In genomic region chr1:145927073-145927886, GRCh38 we compare ENCODE assay signal across 1 cellular context.
TF ChIP-seq lines count a peak whose summit lies in the region.

Gene RBM8A (minus strand): TSS chr1:145927484. CDS start chr1:145927426, 58 bp downstream.

TF ChIP-seq in HepG2, 621 proteins besides CTCF, POLR2A, EP300 and RAD21 (continued from another document and continues in another):
- TF ChIP-seq, protein P1, sequence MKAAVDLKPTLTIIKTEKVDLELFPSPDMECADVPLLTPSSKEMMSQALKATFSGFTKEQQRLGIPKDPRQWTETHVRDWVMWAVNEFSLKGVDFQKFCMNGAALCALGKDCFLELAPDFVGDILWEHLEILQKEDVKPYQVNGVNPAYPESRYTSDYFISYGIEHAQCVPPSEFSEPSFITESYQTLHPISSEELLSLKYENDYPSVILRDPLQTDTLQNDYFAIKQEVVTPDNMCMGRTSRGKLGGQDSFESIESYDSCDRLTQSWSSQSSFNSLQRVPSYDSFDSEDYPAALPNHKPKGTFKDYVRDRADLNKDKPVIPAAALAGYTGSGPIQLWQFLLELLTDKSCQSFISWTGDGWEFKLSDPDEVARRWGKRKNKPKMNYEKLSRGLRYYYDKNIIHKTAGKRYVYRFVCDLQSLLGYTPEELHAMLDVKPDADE (CRISPR knock-in tag; IDR thresholded peaks at IDR 0.05), result no peak
- TF ChIP-seq ZNF839 (CRISPR knock-in tag; IDR thresholded peaks at IDR 0.05; ENCODE audit: borderline replicate concordance), result no peak
- TF ChIP-seq ZNF496 (CRISPR knock-in tag; IDR thresholded peaks at IDR 0.05; ENCODE audit: insufficient replicate concordance), result no peak
- no peak for TF ChIP-seq TRIM22 (IDR thresholded peaks at IDR 0.05)
- TF ChIP-seq ZNF343 (CRISPR knock-in tag; IDR thresholded peaks at IDR 0.05), result no peak
- TF ChIP-seq, protein P2, sequence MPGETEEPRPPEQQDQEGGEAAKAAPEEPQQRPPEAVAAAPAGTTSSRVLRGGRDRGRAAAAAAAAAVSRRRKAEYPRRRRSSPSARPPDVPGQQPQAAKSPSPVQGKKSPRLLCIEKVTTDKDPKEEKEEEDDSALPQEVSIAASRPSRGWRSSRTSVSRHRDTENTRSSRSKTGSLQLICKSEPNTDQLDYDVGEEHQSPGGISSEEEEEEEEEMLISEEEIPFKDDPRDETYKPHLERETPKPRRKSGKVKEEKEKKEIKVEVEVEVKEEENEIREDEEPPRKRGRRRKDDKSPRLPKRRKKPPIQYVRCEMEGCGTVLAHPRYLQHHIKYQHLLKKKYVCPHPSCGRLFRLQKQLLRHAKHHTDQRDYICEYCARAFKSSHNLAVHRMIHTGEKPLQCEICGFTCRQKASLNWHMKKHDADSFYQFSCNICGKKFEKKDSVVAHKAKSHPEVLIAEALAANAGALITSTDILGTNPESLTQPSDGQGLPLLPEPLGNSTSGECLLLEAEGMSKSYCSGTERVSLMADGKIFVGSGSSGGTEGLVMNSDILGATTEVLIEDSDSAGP (CRISPR knock-in tag; IDR thresholded peaks at IDR 0.05; ENCODE audit: borderline replicate concordance), result peak; percentile 90
- TF ChIP-seq EZH2 (conservative IDR thresholded peaks at IDR 0.05; ENCODE audit: low read depth, low read length), result no peak
- TF ChIP-seq CCDC6 (CRISPR knock-in tag; IDR thresholded peaks at IDR 0.05), result peak; percentile 52; the same call in 1 of the 2 replicates
- TF ChIP-seq FOXC1 (CRISPR knock-in tag; IDR thresholded peaks at IDR 0.05; ENCODE audit: borderline replicate concordance), result no peak
- TF ChIP-seq PAWR (CRISPR knock-in tag; IDR thresholded peaks at IDR 0.05; ENCODE audit: borderline replicate concordance), result no peak
- TF ChIP-seq SRSF4 (IDR thresholded peaks at IDR 0.05; ENCODE audit: low read depth, low read length, poor library complexity, severe bottlenecking), result no peak
- TF ChIP-seq TBX3 (IDR thresholded peaks at IDR 0.05; ENCODE audit: borderline replicate concordance), result peak; percentile 42; the same call in 1 of the 2 replicates
- TF ChIP-seq, protein P3, sequence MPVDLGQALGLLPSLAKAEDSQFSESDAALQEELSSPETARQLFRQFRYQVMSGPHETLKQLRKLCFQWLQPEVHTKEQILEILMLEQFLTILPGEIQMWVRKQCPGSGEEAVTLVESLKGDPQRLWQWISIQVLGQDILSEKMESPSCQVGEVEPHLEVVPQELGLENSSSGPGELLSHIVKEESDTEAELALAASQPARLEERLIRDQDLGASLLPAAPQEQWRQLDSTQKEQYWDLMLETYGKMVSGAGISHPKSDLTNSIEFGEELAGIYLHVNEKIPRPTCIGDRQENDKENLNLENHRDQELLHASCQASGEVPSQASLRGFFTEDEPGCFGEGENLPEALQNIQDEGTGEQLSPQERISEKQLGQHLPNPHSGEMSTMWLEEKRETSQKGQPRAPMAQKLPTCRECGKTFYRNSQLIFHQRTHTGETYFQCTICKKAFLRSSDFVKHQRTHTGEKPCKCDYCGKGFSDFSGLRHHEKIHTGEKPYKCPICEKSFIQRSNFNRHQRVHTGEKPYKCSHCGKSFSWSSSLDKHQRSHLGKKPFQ (CRISPR knock-in tag; IDR thresholded peaks at IDR 0.05; ENCODE audit: insufficient replicate concordance), result peak; percentile 56
- no peak for TF ChIP-seq ISL2 (CRISPR knock-in tag; IDR thresholded peaks at IDR 0.05)
- peak; percentile 58; the same call in 1 of the 2 replicates for TF ChIP-seq RNF2 (conservative IDR thresholded peaks at IDR 0.05; ENCODE audit: low read depth)
- TF ChIP-seq, protein P4, sequence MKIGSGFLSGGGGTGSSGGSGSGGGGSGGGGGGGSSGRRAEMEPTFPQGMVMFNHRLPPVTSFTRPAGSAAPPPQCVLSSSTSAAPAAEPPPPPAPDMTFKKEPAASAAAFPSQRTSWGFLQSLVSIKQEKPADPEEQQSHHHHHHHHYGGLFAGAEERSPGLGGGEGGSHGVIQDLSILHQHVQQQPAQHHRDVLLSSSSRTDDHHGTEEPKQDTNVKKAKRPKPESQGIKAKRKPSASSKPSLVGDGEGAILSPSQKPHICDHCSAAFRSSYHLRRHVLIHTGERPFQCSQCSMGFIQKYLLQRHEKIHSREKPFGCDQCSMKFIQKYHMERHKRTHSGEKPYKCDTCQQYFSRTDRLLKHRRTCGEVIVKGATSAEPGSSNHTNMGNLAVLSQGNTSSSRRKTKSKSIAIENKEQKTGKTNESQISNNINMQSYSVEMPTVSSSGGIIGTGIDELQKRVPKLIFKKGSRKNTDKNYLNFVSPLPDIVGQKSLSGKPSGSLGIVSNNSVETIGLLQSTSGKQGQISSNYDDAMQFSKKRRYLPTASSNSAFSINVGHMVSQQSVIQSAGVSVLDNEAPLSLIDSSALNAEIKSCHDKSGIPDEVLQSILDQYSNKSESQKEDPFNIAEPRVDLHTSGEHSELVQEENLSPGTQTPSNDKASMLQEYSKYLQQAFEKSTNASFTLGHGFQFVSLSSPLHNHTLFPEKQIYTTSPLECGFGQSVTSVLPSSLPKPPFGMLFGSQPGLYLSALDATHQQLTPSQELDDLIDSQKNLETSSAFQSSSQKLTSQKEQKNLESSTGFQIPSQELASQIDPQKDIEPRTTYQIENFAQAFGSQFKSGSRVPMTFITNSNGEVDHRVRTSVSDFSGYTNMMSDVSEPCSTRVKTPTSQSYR (CRISPR knock-in tag; IDR thresholded peaks at IDR 0.05; ENCODE audit: borderline replicate concordance), result no peak
- TF ChIP-seq, protein P5, sequence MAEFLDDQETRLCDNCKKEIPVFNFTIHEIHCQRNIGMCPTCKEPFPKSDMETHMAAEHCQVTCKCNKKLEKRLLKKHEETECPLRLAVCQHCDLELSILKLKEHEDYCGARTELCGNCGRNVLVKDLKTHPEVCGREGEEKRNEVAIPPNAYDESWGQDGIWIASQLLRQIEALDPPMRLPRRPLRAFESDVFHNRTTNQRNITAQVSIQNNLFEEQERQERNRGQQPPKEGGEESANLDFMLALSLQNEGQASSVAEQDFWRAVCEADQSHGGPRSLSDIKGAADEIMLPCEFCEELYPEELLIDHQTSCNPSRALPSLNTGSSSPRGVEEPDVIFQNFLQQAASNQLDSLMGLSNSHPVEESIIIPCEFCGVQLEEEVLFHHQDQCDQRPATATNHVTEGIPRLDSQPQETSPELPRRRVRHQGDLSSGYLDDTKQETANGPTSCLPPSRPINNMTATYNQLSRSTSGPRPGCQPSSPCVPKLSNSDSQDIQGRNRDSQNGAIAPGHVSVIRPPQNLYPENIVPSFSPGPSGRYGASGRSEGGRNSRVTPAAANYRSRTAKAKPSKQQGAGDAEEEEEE (CRISPR knock-in tag; IDR thresholded peaks at IDR 0.05; ENCODE audit: borderline replicate concordance), result peak; percentile 82; the same call in 1 of the 2 replicates
- TF ChIP-seq PHF8 (CRISPR knock-in tag; IDR thresholded peaks at IDR 0.05), result peak; percentile 95
- no peak for TF ChIP-seq CBX1 (IDR thresholded peaks at IDR 0.05; ENCODE audit: low read depth)
- no peak for TF ChIP-seq ZNF670 (CRISPR knock-in tag; IDR thresholded peaks at IDR 0.05; ENCODE audit: borderline replicate concordance)
- 0 out of 2 replicates have a peak, but pooled peaks have one; percentile 31 for TF ChIP-seq ZNF317 (CRISPR knock-in tag; IDR thresholded peaks at IDR 0.05)
- peak; percentile 68; the same call in 1 of the 2 replicates for TF ChIP-seq TFDP1 (CRISPR knock-in tag; IDR thresholded peaks at IDR 0.05; ENCODE audit: borderline replicate concordance)
- TF ChIP-seq KDM4B (CRISPR knock-in tag; IDR thresholded peaks at IDR 0.05), result no peak
- no peak for TF ChIP-seq ZNF326 (CRISPR knock-in tag; IDR thresholded peaks at IDR 0.05; ENCODE audit: borderline replicate concordance)
- TF ChIP-seq TP53 (CRISPR knock-in tag; conservative IDR thresholded peaks at IDR 0.05), result no peak
- TF ChIP-seq ZNF44 (CRISPR knock-in tag; IDR thresholded peaks at IDR 0.05), result no peak
- no peak for TF ChIP-seq PCBP2 (optimal IDR thresholded peaks at IDR 0.05; ENCODE audit: low read depth, low read length, poor library complexity, severe bottlenecking)
- no peak for TF ChIP-seq MAFK (conservative IDR thresholded peaks at IDR 0.05 in 1 of 2, IDR thresholded peaks at IDR 0.05 in 1 of 2; ENCODE audit: low read length in 2 of 2)
- TF ChIP-seq ATF3 (CRISPR knock-in tag; IDR thresholded peaks at IDR 0.05), result no peak
- TF ChIP-seq ZGPAT (CRISPR knock-in tag; IDR thresholded peaks at IDR 0.05), result peak; percentile 51; the same call in 1 of the 2 replicates
- TF ChIP-seq STAT6 (CRISPR knock-in tag; IDR thresholded peaks at IDR 0.05; ENCODE audit: borderline replicate concordance), result no peak; the same call in 1 of the 2 replicates
- TF ChIP-seq ZNF296 (CRISPR knock-in tag; conservative IDR thresholded peaks at IDR 0.05), result no peak
- TF ChIP-seq SALL2 (CRISPR knock-in tag; IDR thresholded peaks at IDR 0.05), result no peak
- TF ChIP-seq PCBP1 (IDR thresholded peaks at IDR 0.05; ENCODE audit: borderline replicate concordance, low read depth, low read length), result no peak
- no peak for TF ChIP-seq ZNF333 (CRISPR knock-in tag; IDR thresholded peaks at IDR 0.05; ENCODE audit: borderline replicate concordance)
- peak; percentile 78; the same call in 1 of the 2 replicates for TF ChIP-seq KMT2A (CRISPR knock-in tag; IDR thresholded peaks at IDR 0.05)
- TF ChIP-seq FOSL2 (CRISPR knock-in tag; IDR thresholded peaks at IDR 0.05), result no peak; the same call in none of the 2 replicates
- TF ChIP-seq FLYWCH1 (CRISPR knock-in tag; IDR thresholded peaks at IDR 0.05), result no peak
- no peak for TF ChIP-seq MEIS1 (CRISPR knock-in tag; IDR thresholded peaks at IDR 0.05; ENCODE audit: borderline replicate concordance)
- peak; percentile 46; the same call in 1 of the 2 replicates for TF ChIP-seq TOPORS (CRISPR knock-in tag; IDR thresholded peaks at IDR 0.05)
- TF ChIP-seq ZNF3 (CRISPR knock-in tag; IDR thresholded peaks at IDR 0.05), result no peak
- no peak for TF ChIP-seq HES4 (CRISPR knock-in tag; IDR thresholded peaks at IDR 0.05; ENCODE audit: borderline replicate concordance)
- no peak; the same call in 1 of the 2 replicates for TF ChIP-seq HCFC1 (IDR thresholded peaks at IDR 0.05; ENCODE audit: low read depth, low read length)
- no peak for TF ChIP-seq ZNF232 (CRISPR knock-in tag; IDR thresholded peaks at IDR 0.05; ENCODE audit: borderline replicate concordance)
- TF ChIP-seq ZNF772 (CRISPR knock-in tag; IDR thresholded peaks at IDR 0.05), result no peak; the same call in 1 of the 2 replicates
- TF ChIP-seq, protein P6, sequence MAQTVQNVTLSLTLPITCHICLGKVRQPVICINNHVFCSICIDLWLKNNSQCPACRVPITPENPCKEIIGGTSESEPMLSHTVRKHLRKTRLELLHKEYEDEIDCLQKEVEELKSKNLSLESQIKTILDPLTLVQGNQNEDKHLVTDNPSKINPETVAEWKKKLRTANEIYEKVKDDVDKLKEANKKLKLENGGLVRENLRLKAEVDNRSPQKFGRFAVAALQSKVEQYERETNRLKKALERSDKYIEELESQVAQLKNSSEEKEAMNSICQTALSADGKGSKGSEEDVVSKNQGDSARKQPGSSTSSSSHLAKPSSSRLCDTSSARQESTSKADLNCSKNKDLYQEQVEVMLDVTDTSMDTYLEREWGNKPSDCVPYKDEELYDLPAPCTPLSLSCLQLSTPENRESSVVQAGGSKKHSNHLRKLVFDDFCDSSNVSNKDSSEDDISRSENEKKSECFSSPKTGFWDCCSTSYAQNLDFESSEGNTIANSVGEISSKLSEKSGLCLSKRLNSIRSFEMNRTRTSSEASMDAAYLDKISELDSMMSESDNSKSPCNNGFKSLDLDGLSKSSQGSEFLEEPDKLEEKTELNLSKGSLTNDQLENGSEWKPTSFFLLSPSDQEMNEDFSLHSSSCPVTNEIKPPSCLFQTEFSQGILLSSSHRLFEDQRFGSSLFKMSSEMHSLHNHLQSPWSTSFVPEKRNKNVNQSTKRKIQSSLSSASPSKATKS (CRISPR knock-in tag; IDR thresholded peaks at IDR 0.05), result no peak
